ENCODE assay signal across 1 cellular context in genomic region chr9:32525506-32525905, GRCh38.
TF ChIP-seq lines count a peak whose summit lies in the region.

No MANE protein-coding gene starts in this region.

TF ChIP-seq in WTC11, 78 proteins besides CTCF, POLR2A, EP300 and RAD21 (continued from another document):
- TF ChIP-seq STAT6 (CRISPR knock-in tag; conservative IDR thresholded peaks at IDR 0.05; ENCODE audit: low read depth) (no peak), TP53 (CRISPR knock-in tag; IDR thresholded peaks at IDR 0.05) (no peak), E2F1 (CRISPR knock-in tag; IDR thresholded peaks at IDR 0.05) (no peak), MAX (CRISPR knock-in tag; IDR thresholded peaks at IDR 0.05) (no peak), TEAD4 (CRISPR knock-in tag; IDR thresholded peaks at IDR 0.05) (no peak)
- TF ChIP-seq, protein P1, sequence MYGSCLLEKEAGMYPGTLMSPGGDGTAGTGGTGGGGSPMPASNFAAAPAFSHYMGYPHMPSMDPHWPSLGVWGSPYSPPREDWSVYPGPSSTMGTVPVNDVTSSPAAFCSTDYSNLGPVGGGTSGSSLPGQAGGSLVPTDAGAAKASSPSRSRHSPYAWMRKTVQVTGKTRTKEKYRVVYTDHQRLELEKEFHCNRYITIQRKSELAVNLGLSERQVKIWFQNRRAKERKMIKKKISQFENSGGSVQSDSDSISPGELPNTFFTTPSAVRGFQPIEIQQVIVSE (CRISPR knock-in tag; IDR thresholded peaks at IDR 0.05; ENCODE audit: borderline replicate concordance), result no peak
